ENCODE assay signal across 8 cellular contexts in the genomic region with DNA sequence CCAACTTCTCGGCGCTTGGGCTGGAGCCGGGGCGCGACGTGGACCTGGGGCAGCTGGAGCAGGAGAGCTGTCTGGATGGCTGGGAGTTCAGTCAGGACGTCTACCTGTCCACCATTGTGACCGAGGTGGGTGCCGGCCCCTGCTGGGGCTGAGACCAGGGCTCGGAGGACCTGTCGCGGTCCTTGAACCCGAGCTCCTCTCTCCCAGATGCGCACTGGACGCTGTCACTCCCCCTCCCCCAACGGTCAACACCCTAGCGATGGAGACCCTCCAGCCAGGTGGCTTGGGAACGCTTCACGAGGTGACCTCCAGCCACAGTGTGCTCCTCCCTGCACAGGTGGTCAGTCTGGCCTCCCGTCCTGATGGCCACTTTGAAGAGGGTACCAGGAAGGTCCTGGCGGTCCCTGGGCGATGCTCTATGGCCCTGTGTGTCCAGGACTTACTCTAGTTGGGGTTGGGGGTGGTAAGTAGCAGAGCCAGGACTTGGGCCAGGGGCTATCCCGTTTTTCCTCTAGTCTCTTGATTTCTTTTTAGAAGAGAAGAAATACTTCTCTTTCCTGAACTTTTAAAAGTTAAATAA. TPM values are rescaled to one million over a fixed set of nuclear protein-coding genes. Genes with fewer than 3 reads are reported as not detected.
A peak's percentile ranks its signal among the peaks of the same experiment; 100 is the strongest.
DNase-seq lines count a peak whose midpoint lies in the region; ATAC-seq lines count a peak whose summit lies in the region.

No MANE protein-coding gene starts in this region.

- H3K27me3 ChIP-seq in mesenchymal stem cell (ENCODE audit: control insufficient read depth in 1 of 2, insufficient read depth in 1 of 2, low read length in 2 of 2), result no peaks in the 10 kb centered on the region

- no peak overlapping the region for H2BK120ac ChIP-seq in mesenchymal stem cell (ENCODE audit: low read depth, low read length)

- H3K36me3 ChIP-seq in mesenchymal stem cell (ENCODE audit: control insufficient read depth in 1 of 2, insufficient read depth in 2 of 2, low read depth in 1 of 2, low read length in 2 of 2), result no peaks in the 10 kb centered on the region
- no peaks in the 10 kb centered on the region for H3K36me3 ChIP-seq in urinary bladder (ENCODE audit: insufficient read depth)

- H3K27ac ChIP-seq in mesenchymal stem cell (ENCODE audit: low read length, poor library complexity, severe bottlenecking) (no peak overlapping the region), urinary bladder (ENCODE audit: low read depth) (no peak overlapping the region)

- WGBS in mesenchymal stem cell, result 28% methylated on average over 14 of the region's 23 CpGs
- 27% methylated on average over 23 of the region's 23 CpGs for WGBS in urinary bladder

- peak overlapping the region; percentile 86 for H3K27ac Mint-ChIP-seq in activated T-cell treated with anti-CD3 and anti-CD28 coated beads, Interleukin-2, amount 50 U/mL, for 72 hours
- peak overlapping the region; percentile 84 for H3K27ac Mint-ChIP-seq in central memory CD8-positive, alpha-beta T cell (ENCODE audit: low read depth)

- peak overlapping the region; percentile 82 for H3K4me2 ChIP-seq in mesenchymal stem cell (ENCODE audit: low read length, poor library complexity, severe bottlenecking)

- peaks cover 33% of the 10 kb centered on the region for H3K4me1 Mint-ChIP-seq in activated T-cell treated with anti-CD3 and anti-CD28 coated beads, Interleukin-2, amount 50 U/mL, for 72 hours (ENCODE audit: low read depth)
- peaks cover 30% of the 10 kb centered on the region for H3K4me1 Mint-ChIP-seq in central memory CD8-positive, alpha-beta T cell

- H3K23ac ChIP-seq in mesenchymal stem cell (ENCODE audit: low read length in 2 of 2), result peak overlapping the region in 1 of 2 experiments; percentile 26

- H4K8ac ChIP-seq in mesenchymal stem cell (ENCODE audit: low read length), result peak overlapping the region; percentile 69

- peak overlapping the region; percentile 84 for H3K9ac ChIP-seq in mesenchymal stem cell (ENCODE audit: low read length)

- DNase-seq in activated T-cell treated with anti-CD3 and anti-CD28 coated beads, Interleukin-2, amount 50 U/mL, for 72 hours, result no peak
- DNase-seq in activated T-cell treated with anti-CD3 and anti-CD28 coated beads, Interleukin-2, amount 50 U/mL, for 1 hour, result no peak
- DNase-seq in central memory CD8-positive, alpha-beta T cell (ENCODE audit: low spot score in 2 of 2), result no peak
- DNase-seq in mesenchymal stem cell (no peak), NCI-H128 (lab: John Stamatoyannopoulos, UW; ENCODE audit: unreplicated experiment) (no peak), A172 (ENCODE audit: low spot score) (no peak)

- H2AFZ ChIP-seq in mesenchymal stem cell (ENCODE audit: low read depth, low read length), result peak overlapping the region; percentile 98

- no peak overlapping the region for H2BK15ac ChIP-seq in mesenchymal stem cell (ENCODE audit: low read depth, poor library complexity, severe bottlenecking)

- H3K4me3 ChIP-seq in mesenchymal stem cell (ENCODE audit: insufficient read depth in 1 of 2, low read depth in 1 of 2, low read length in 2 of 2) (peak overlapping the region; percentile 82 to 86), urinary bladder (ENCODE audit: low read depth, low read length) (peak overlapping the region; percentile 82)

- peak overlapping the region in 1 of 2 experiments; percentile 75 for H3K18ac ChIP-seq in mesenchymal stem cell (ENCODE audit: low read depth in 1 of 2, low read length in 2 of 2)

- H2BK5ac ChIP-seq in mesenchymal stem cell (ENCODE audit: low read depth, low read length, poor library complexity, severe bottlenecking), result peak overlapping the region; percentile 99

- H3K4ac ChIP-seq in mesenchymal stem cell (ENCODE audit: low read depth in 1 of 2, low read length in 2 of 2), result peak overlapping the region in 1 of 2 experiments; percentile 29

- H2BK12ac ChIP-seq in mesenchymal stem cell (ENCODE audit: low read length in 2 of 2), result peak overlapping the region in 1 of 2 experiments; percentile 55

- peaks cover 17% of the 10 kb centered on the region for H3K79me1 ChIP-seq in mesenchymal stem cell (replicated peaks; ENCODE audit: low read length, poor library complexity, severe bottlenecking)

- no peaks in the 10 kb centered on the region for H3K27me3 Mint-ChIP-seq in activated T-cell treated with anti-CD3 and anti-CD28 coated beads, Interleukin-2, amount 50 U/mL, for 72 hours (ENCODE audit: low read depth)
- no peaks in the 10 kb centered on the region for H3K27me3 Mint-ChIP-seq in central memory CD8-positive, alpha-beta T cell

- peak overlapping the region; percentile 78 to 88 for H3K4me3 Mint-ChIP-seq in activated T-cell treated with anti-CD3 and anti-CD28 coated beads, Interleukin-2, amount 50 U/mL, for 72 hours
- H3K4me3 Mint-ChIP-seq in central memory CD8-positive, alpha-beta T cell, result peak overlapping the region; percentile 79

- H3K4me1 ChIP-seq in mesenchymal stem cell (ENCODE audit: control insufficient read depth, insufficient read depth, low read depth, low read length) (peaks cover 23% of the 10 kb centered on the region), urinary bladder (ENCODE audit: insufficient read depth) (no peaks in the 10 kb centered on the region)

- no peak overlapping the region for H2AK5ac ChIP-seq in mesenchymal stem cell (ENCODE audit: low read length, severe bottlenecking)

- no peaks in the 10 kb centered on the region for H3K36me3 Mint-ChIP-seq in activated T-cell treated with anti-CD3 and anti-CD28 coated beads, Interleukin-2, amount 50 U/mL, for 72 hours (ENCODE audit: insufficient read depth in 2 of 2)
- peaks cover 3% of the 10 kb centered on the region for H3K36me3 Mint-ChIP-seq in central memory CD8-positive, alpha-beta T cell (ENCODE audit: insufficient read depth)

- no peaks in the 10 kb centered on the region for H3K9me3 ChIP-seq in mesenchymal stem cell (ENCODE audit: control insufficient read depth, low read length)

- ATAC-seq in activated T-cell treated with anti-CD3 and anti-CD28 coated beads, Interleukin-2, amount 50 U/mL, for 72 hours (replicated peaks in 1 of 2), result no peak
- no peak for ATAC-seq in central memory CD8-positive, alpha-beta T cell (replicated peaks; ENCODE audit: extremely low read depth, poor library complexity, severe bottlenecking)
- no peak for ATAC-seq in HG02571 (IDR thresholded peaks at IDR 0.05; ENCODE audit: unreplicated experiment)

- H3K9me3 Mint-ChIP-seq in activated T-cell treated with anti-CD3 and anti-CD28 coated beads, Interleukin-2, amount 50 U/mL, for 72 hours, result no peaks in the 10 kb centered on the region
- H3K9me3 Mint-ChIP-seq in central memory CD8-positive, alpha-beta T cell, result no peaks in the 10 kb centered on the region

- H4K91ac ChIP-seq in mesenchymal stem cell (ENCODE audit: low read length), result no peak overlapping the region

- peak overlapping the region in 1 of 2 experiments; percentile 96 for H3K14ac ChIP-seq in mesenchymal stem cell (ENCODE audit: low read length in 2 of 2)

RNA-seq across cellular contexts. Expression of a gene that starts 0.8 kb away (rescaled TPM):
- 1 to 10 TPM; 7.0 to 7.4 TPM for total RNA-seq in activated T-cell treated with anti-CD3 and anti-CD28 coated beads, Interleukin-2, amount 50 U/mL, for 72 hours
- polyA plus RNA-seq in mesenchymal stem cell (2013, experiment 1 of 2), result 1.7 TPM
- 1.7 TPM for polyA plus RNA-seq in mesenchymal stem cell (2013, experiment 2 of 2)
- total RNA-seq in urinary bladder, result 9.3 TPM
- polyA plus RNA-seq in urinary bladder, result 6.4 TPM
- total RNA-seq in A172 (2014; rRNA removed; shearing (Covaris generic)), result 5.7 and 5.9 TPM in 2 replicates
